ENCODE assay signal across 27 cellular contexts in the genomic region with DNA sequence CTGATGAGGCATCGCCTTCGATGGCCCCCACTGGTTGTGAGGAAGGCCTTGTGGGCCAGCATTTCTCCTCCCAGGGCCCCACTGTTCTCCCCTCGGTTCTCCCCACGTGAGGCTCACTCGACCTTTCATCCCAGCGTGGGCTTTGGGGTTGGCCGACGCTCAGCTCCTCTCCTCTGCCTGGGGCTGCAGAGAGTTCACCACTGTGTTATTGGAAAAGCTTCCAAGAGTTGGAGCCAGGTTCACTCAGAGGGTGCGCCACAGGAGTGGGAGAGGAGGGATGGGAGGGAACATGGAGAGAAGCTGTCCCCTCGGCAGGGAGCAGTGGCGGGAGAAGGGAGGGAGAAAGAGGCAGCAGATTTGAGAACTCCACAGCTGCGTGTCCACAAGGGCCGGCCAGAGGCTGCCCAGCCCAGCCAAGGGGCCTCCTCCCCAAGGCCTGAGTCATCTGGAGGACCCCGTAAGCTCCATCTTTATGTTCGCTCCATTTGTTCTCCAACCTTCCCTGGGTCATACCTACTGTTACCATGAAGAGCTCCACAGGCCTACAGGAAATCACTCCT.
"Had no signal": no experiment of that assay in that cellular context is flagged by ENCODE, and none has a peak within 500 bp of the region (broad histone marks: within the 10 kb centered on the region; RNA-seq: fewer than 3 reads in every experiment).

No MANE protein-coding gene starts in this region.

- H3K27me3 ChIP-seq: right atrium auricular region, right lobe of liver, suprapubic skin, tibial artery, upper lobe of right lung, uterus had no signal

- H3K4me3 ChIP-seq: lower lobe of right lung, right atrium auricular region, right lobe of liver, skin epidermis, spleen, suprapubic skin, thoracic aorta, tibial artery, upper lobe of right lung, uterus had no signal

- H3K4me1 Mint-ChIP-seq: naive B cell, natural killer cell had no signal

- H3K9ac ChIP-seq: parathyroid adenoma had no signal

- FAIRE-seq: keratinocyte had no signal

- H3K4me3 Mint-ChIP-seq: mesothelial cell of epicardium; naive B cell; natural killer cell; stimulated activated effector memory CD8-positive, alpha-beta T cell treated with anti-CD3 and anti-CD28 coated beads, Interleukin-12 subunit alpha, Interleukin-12 subunit beta, amount 100 ng/mL, for 72 hours; stimulated activated naive CD8-positive, alpha-beta T cell treated with anti-CD3 and anti-CD28 coated beads, Interleukin-15, Interleukin-2, amounts not matched to agents 100 ng/mL and 50 ng/mL, for 24 hours had no signal

- H3K27ac ChIP-seq: lower lobe of right lung, parathyroid adenoma, right atrium auricular region, right lobe of liver, skin epidermis, spleen, suprapubic skin, thoracic aorta, tibial artery, upper lobe of right lung, uterus had no signal

- H3K36me3 Mint-ChIP-seq: mesothelial cell of epicardium; natural killer cell; stimulated activated effector memory CD8-positive, alpha-beta T cell treated with anti-CD3 and anti-CD28 coated beads, Interleukin-12 subunit alpha, Interleukin-12 subunit beta, amount 100 ng/mL, for 72 hours had no signal

- DNase-seq: hippocampal formation; kidney glomerular epithelial cell; left cardiac atrium; lower lobe of right lung; mammary epithelial cell; mesenchymal stem cell; naive B cell; natural killer cell; nucleus accumbens; right lobe of liver; spleen; stimulated activated CD4-positive, alpha-beta T cell treated with anti-CD3 and anti-CD28 coated beads, Interleukin-4, amount 100 ng/mL, for 24 hours; stimulated activated naive CD4-positive, alpha-beta T cell; tibial artery; trophoblast cell; upper lobe of right lung; uterus had no signal

- ATAC-seq: left cardiac atrium; left lobe of liver; lower lobe of right lung; natural killer cell; right lobe of liver; stimulated activated effector memory CD8-positive, alpha-beta T cell treated with anti-CD3 and anti-CD28 coated beads, Interleukin-12 subunit alpha, Interleukin-12 subunit beta, amount 100 ng/mL, for 72 hours; upper lobe of right lung had no signal

- H3K9me3 ChIP-seq: lower lobe of right lung, right atrium auricular region, right lobe of liver, spleen, suprapubic skin, thoracic aorta, tibial artery, upper lobe of right lung, uterus had no signal

- H2AFZ ChIP-seq: parathyroid adenoma had no signal

- H3K9me3 Mint-ChIP-seq: mesothelial cell of epicardium; naive B cell; natural killer cell; stimulated activated effector memory CD8-positive, alpha-beta T cell treated with anti-CD3 and anti-CD28 coated beads, Interleukin-12 subunit alpha, Interleukin-12 subunit beta, amount 100 ng/mL, for 72 hours; stimulated activated naive CD8-positive, alpha-beta T cell treated with anti-CD3 and anti-CD28 coated beads, Interleukin-15, Interleukin-2, amounts not matched to agents 100 ng/mL and 50 ng/mL, for 24 hours had no signal

- H3K27ac Mint-ChIP-seq: mesothelial cell of epicardium; naive B cell; natural killer cell; stimulated activated effector memory CD8-positive, alpha-beta T cell treated with anti-CD3 and anti-CD28 coated beads, Interleukin-12 subunit alpha, Interleukin-12 subunit beta, amount 100 ng/mL, for 72 hours; stimulated activated naive CD8-positive, alpha-beta T cell treated with anti-CD3 and anti-CD28 coated beads, Interleukin-15, Interleukin-2, amounts not matched to agents 100 ng/mL and 50 ng/mL, for 24 hours had no signal

- H3K36me3 ChIP-seq: lower lobe of right lung, right atrium auricular region, right lobe of liver, spleen, suprapubic skin, thoracic aorta, tibial artery, upper lobe of right lung, uterus had no signal

- H3K79me2 ChIP-seq: parathyroid adenoma had no signal

- H3K4me1 ChIP-seq: right atrium auricular region, upper lobe of right lung had no signal
